20 cellular contexts compared by ENCODE assay signal in the genomic region with DNA sequence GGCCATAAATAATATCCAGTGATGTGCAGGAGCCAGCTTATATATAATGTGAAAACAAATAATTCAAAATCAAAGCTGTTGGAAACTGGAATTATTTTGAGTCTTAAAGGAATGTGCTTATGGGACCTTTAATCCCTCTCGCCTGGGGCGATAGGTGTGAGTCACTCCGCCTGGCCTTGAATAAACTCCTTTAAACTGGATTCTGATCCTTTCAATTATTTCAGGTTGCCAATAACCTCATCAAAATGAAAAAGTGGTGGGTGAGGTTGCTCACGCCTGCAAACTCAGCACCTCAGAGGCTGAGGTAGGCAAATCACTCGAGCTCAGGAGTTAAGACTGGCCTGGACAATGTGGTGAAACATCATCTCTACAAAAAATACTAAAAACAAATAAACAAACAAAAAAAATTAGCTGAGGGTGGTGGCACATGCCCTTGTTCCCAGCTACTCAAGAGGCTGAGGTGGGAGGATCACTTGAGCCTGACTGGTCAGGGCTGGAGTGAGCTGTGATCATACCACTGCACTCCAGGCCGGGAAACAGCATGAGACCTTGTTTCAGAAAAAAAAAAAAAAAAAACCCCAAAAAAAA. TPM values are rescaled to one million over a fixed set of nuclear protein-coding genes. Genes with fewer than 3 reads are reported as not detected.
DNase-seq lines count a peak whose midpoint lies in the region; ATAC-seq and TF ChIP-seq lines count a peak whose summit lies in the region.
"Had no signal": no experiment of that assay in that cellular context is flagged by ENCODE, and none has a peak within 500 bp of the region (broad histone marks: within the 10 kb centered on the region; RNA-seq: fewer than 3 reads in every experiment).

No MANE protein-coding gene starts in this region.

- in situ Hi-C loops in gastrocnemius medialis (cut with MboI; ENCODE audit: low sequenced_read_pairs in 4 of 4): no loop called here

- no peaks in the 10 kb centered on the region for H3K27me3 Mint-ChIP-seq in MCF 10A (ENCODE audit: insufficient read depth, unreplicated experiment)
- H3K27me3 Mint-ChIP-seq in CD4-positive, alpha-beta memory T cell: peaks cover 11 to 15% of the 10 kb centered on the region in 2 donors

- no peaks in the 10 kb centered on the region for H3K27me3 ChIP-seq in breast epithelium
- no peaks in the 10 kb centered on the region for H3K27me3 ChIP-seq in gastrocnemius medialis
- H3K27me3 ChIP-seq in CD4-positive, alpha-beta memory T cell (ENCODE audit: insufficient read depth, low read length): no peaks in the 10 kb centered on the region
- H3K27me3 ChIP-seq: SJSA1 had no signal

- no peaks in the 10 kb centered on the region for H3K9me3 Mint-ChIP-seq in MCF 10A (ENCODE audit: unreplicated experiment)
- H3K9me3 Mint-ChIP-seq in CD4-positive, alpha-beta memory T cell: no peaks in the 10 kb centered on the region
- H3K9me3 Mint-ChIP-seq: central memory CD8-positive, alpha-beta T cell had no signal

- no peaks in the 10 kb centered on the region for H3K36me3 Mint-ChIP-seq in MCF 10A (ENCODE audit: insufficient read depth, unreplicated experiment)
- no peaks in the 10 kb centered on the region for H3K36me3 Mint-ChIP-seq in CD4-positive, alpha-beta memory T cell

- H3K4me1 ChIP-seq in breast epithelium (no peaks in the 10 kb centered on the region), OCI-LY7 (ENCODE audit: insufficient read depth, low read length, poor library complexity, severe bottlenecking) (peaks cover 100% of the 10 kb centered on the region), gastrocnemius medialis (peaks cover 6 to 12% of the 10 kb centered on the region in 2 donors)
- H3K4me1 ChIP-seq in CD4-positive, alpha-beta memory T cell (ENCODE audit: insufficient read depth, low read length): peaks cover 11% of the 10 kb centered on the region

- BruUV-seq in MCF 10A (replicated peaks; lab: Mats Ljungman, UMichigan): no TSS peak
- TSS peak; percentile 96 for BruUV-seq in OCI-LY7 (replicated peaks; lab: Mats Ljungman, UMichigan)

- TF ChIP-seq CTCF in MCF 10A (IDR thresholded peaks at IDR 0.05; ENCODE audit: unreplicated experiment) (no peak), breast epithelium (IDR thresholded peaks at IDR 0.05) (no peak), OCI-LY7 (conservative IDR thresholded peaks at IDR 0.05; ENCODE audit: low read length) (no peak), gastrocnemius medialis (IDR thresholded peaks at IDR 0.05 in 4 of 5, conservative IDR thresholded peaks at IDR 0.05 in 1 of 5) (no peak)

- intact Hi-C loops in MCF 10A (cut with micrococcal nuclease): no loop called here
- intact Hi-C loops in breast epithelium (cut with DNase I; ENCODE audit: low total_unique reads): no loop called here
- intact Hi-C loops in OCI-LY7 (cut with micrococcal nuclease; ENCODE audit: unreplicated experiment): loop anchor here (1.0 kb wide), 1 partner anchor 11 kb away; a partner anchor contains a TSS
- intact Hi-C loops in gastrocnemius medialis (cut with DNase I; ENCODE audit: low total_unique reads): no loop called here
- intact Hi-C loops in CD4-positive, alpha-beta memory T cell (cut with micrococcal nuclease): no loop called here

- peak; percentile 86 for DNase-seq in MCF 10A (ENCODE audit: unreplicated experiment)
- no peak for DNase-seq in breast epithelium (ENCODE audit: low spot score in 2 of 2)
- DNase-seq in OCI-LY7 (ENCODE audit: low spot score): peak; percentile 61
- peak; percentile 41 for DNase-seq in epithelial cell of prostate (ENCODE audit: low read depth, low spot score)
- no peak for DNase-seq in gastrocnemius medialis
- no peak for DNase-seq in CD4-positive, alpha-beta memory T cell
- no peak for DNase-seq in activated T-cell treated with anti-CD3 and anti-CD28 coated beads, Interleukin-2, amount 50 U/mL, for 1 hour
- no peak for DNase-seq in activated CD4-positive, alpha-beta T cell treated with anti-CD3 and anti-CD28 coated beads, Interleukin-2, amount 50 U/mL, for 1 hour
- DNase-seq: activated CD8-positive, alpha-beta memory T cell treated with anti-CD3 and anti-CD28 coated beads, Interleukin-2, amount 10 ng/mL, durations not matched to agents 7 days and 5 days; activated naive CD4-positive, alpha-beta T cell treated with anti-CD3 and anti-CD28 coated beads, Interleukin-2, amount 50 U/mL, for 16 hours; KBM-7; NCI-H2029; NCI-H69; substantia nigra had no signal

- no peak for ATAC-seq in gastrocnemius medialis
- ATAC-seq: activated CD8-positive, alpha-beta memory T cell treated with anti-CD3 and anti-CD28 coated beads, Interleukin-2, amount 10 ng/mL, durations not matched to agents 7 days and 5 days had no signal

- peak overlapping the region; percentile 17; the same call in 1 of the 2 replicates for H2AFZ ChIP-seq in OCI-LY7 (ENCODE audit: low read length)

- no peak for TF ChIP-seq POLR2A in breast epithelium (IDR thresholded peaks at IDR 0.05)
- no peak for TF ChIP-seq POLR2A in gastrocnemius medialis (IDR thresholded peaks at IDR 0.05)

- H3K27ac ChIP-seq in breast epithelium: no peak overlapping the region
- peak overlapping the region; percentile 100 for H3K27ac ChIP-seq in OCI-LY7 (ENCODE audit: low read depth, low read length, poor library complexity, severe bottlenecking)
- peak overlapping the region; percentile 28 for H3K27ac ChIP-seq in epithelial cell of prostate
- no peak overlapping the region for H3K27ac ChIP-seq in gastrocnemius medialis
- no peak overlapping the region for H3K27ac ChIP-seq in CD4-positive, alpha-beta memory T cell (ENCODE audit: low read depth, low read length)
- H3K27ac ChIP-seq: 22Rv1, SJSA1 had no signal

- CTCF ChIA-PET in MCF 10A (lab: Yijun Ruan, JAX): interaction anchor here (0.5 to 1.5 kb wide), 10 partner anchors 8 to 706 kb away, joined by 3 to 9 read pairs (median 3); no protein-coding TSS in a partner anchor
- CTCF ChIA-PET in OCI-LY7 (lab: Charles Lee; ENCODE audit: unreplicated experiment): interaction anchor here (1.1 kb wide), 1 partner anchor 11 kb away, joined by 3 read pairs; no protein-coding TSS in a partner anchor
- CTCF ChIA-PET in CD4-positive, alpha-beta memory T cell (lab: Charles Lee; ENCODE audit: partially characterized antibody): interaction anchor here (0.6 kb wide), 1 partner anchor 164 kb away, joined by 3 read pairs; no protein-coding TSS in a partner anchor

- no peak overlapping the region for H3K4me3 Mint-ChIP-seq in MCF 10A (ENCODE audit: unreplicated experiment)
- H3K4me3 Mint-ChIP-seq in CD4-positive, alpha-beta memory T cell: no peak overlapping the region
- H3K4me3 Mint-ChIP-seq: activated CD8-positive, alpha-beta memory T cell treated with anti-CD3 and anti-CD28 coated beads, Interleukin-2, amount 10 ng/mL, durations not matched to agents 7 days and 5 days; central memory CD8-positive, alpha-beta T cell had no signal

- H3K4me3 ChIP-seq in breast epithelium: no peak overlapping the region
- H3K4me3 ChIP-seq in OCI-LY7 (ENCODE audit: low read depth, low read length, poor library complexity, severe bottlenecking): peak overlapping the region; percentile 57
- H3K4me3 ChIP-seq in gastrocnemius medialis: no peak overlapping the region
- H3K4me3 ChIP-seq in CD4-positive, alpha-beta memory T cell (ENCODE audit: low read length in 2 of 2): no peak overlapping the region
- H3K4me3 ChIP-seq: SJSA1 had no signal

- H3K9me3 ChIP-seq in breast epithelium (no peaks in the 10 kb centered on the region), OCI-LY7 (ENCODE audit: low read length) (0 out of 2 replicates have a peak, but pooled peaks cover under 1% of the 10 kb centered on the region), gastrocnemius medialis (no peaks in the 10 kb centered on the region)
- H3K9me3 ChIP-seq in CD4-positive, alpha-beta memory T cell (ENCODE audit: control insufficient read depth in 1 of 2, low read length in 2 of 2): no peaks in the 10 kb centered on the region
- H3K9me3 ChIP-seq: SJSA1 had no signal

- H3K4me1 Mint-ChIP-seq in MCF 10A (ENCODE audit: insufficient read depth, unreplicated experiment): peaks cover 63% of the 10 kb centered on the region
- H3K4me1 Mint-ChIP-seq in CD4-positive, alpha-beta memory T cell: peaks cover 8 to 15% (median 11%) of the 10 kb centered on the region in 4 donors

- no peaks in the 10 kb centered on the region; the same call in 1 of the 2 replicates for H3K79me2 ChIP-seq in OCI-LY7 (ENCODE audit: insufficient read depth, low read depth, low read length)

- H3K27ac Mint-ChIP-seq in MCF 10A (ENCODE audit: low read depth, unreplicated experiment): peak overlapping the region; percentile 96
- H3K27ac Mint-ChIP-seq in CD4-positive, alpha-beta memory T cell: no peak overlapping the region
- H3K27ac Mint-ChIP-seq: activated CD8-positive, alpha-beta memory T cell treated with anti-CD3 and anti-CD28 coated beads, Interleukin-2, amount 10 ng/mL, durations not matched to agents 7 days and 5 days; memory B cell had no signal

- POLR2A ChIA-PET in MCF 10A (lab: Yijun Ruan, JAX): interaction anchor here (0.5 to 2.4 kb wide), 18 partner anchors 12 to 1954 kb away, joined by 3 to 12 read pairs (median 3); a partner anchor contains a TSS
- POLR2A ChIA-PET in OCI-LY7 (lab: Charles Lee): interaction anchor here (0.5 to 3.5 kb wide), 22 partner anchors 11 to 635 kb away, joined by 3 to 28 read pairs (median 4); no protein-coding TSS in a partner anchor
- POLR2A ChIA-PET in CD4-positive, alpha-beta memory T cell (lab: Charles Lee; ENCODE audit: partially characterized antibody): interaction anchor here (0.6 kb wide), 2 partner anchors 346 to 477 kb away, joined by 3 to 4 read pairs; no protein-coding TSS in a partner anchor

- H3K36me3 ChIP-seq in breast epithelium (no peaks in the 10 kb centered on the region), OCI-LY7 (ENCODE audit: insufficient read depth, low read length) (no peaks in the 10 kb centered on the region), gastrocnemius medialis (no peaks in the 10 kb centered on the region)
- no peaks in the 10 kb centered on the region for H3K36me3 ChIP-seq in CD4-positive, alpha-beta memory T cell (ENCODE audit: insufficient read depth, low read length)
- H3K36me3 ChIP-seq: SJSA1 had no signal

- H3K9me2 ChIP-seq in OCI-LY7 (ENCODE audit: insufficient read depth, low read length): no peaks in the 10 kb centered on the region

- H3K4me2 ChIP-seq in OCI-LY7 (ENCODE audit: low read length): peak overlapping the region; percentile 88

- no peaks in the 10 kb centered on the region for H4K20me1 ChIP-seq in OCI-LY7 (ENCODE audit: insufficient read depth, low read length)

RNA-seq across cellular contexts. Expression of a gene that starts 11.4 kb away (rescaled TPM):
- total RNA-seq in MCF 10A (2022) (0.39 and 0.61 TPM in 2 replicates), breast epithelium (1 to 10 TPM; 2.3 to 2.8 (median 2.7) TPM), OCI-LY7 (2022) (123 and 183 TPM in 2 replicates), gastrocnemius medialis (10 to 100 TPM; 11.2 to 34.5 (median 22.8) TPM)
- total RNA-seq in OCI-LY7 (2014; rRNA removed; shearing (Covaris generic)): 109 and 112 TPM in 2 replicates
- under 1 TPM in 1 of 2 experiments, not detected in 1; 0.23 TPM for total RNA-seq in CD4-positive, alpha-beta memory T cell
- not detected for polyA plus RNA-seq in CD4-positive, alpha-beta memory T cell
- total RNA-seq: activated CD8-positive, alpha-beta memory T cell treated with anti-CD3 and anti-CD28 coated beads, Interleukin-2, amount 10 ng/mL, durations not matched to agents 7 days and 5 days; epithelial cell of proximal tubule; SJSA1 had no signal

RNA-seq across cellular contexts. Expression of a gene that starts 48.1 kb away (rescaled TPM):
- total RNA-seq in MCF 10A (2022) (8.1 and 12.7 TPM in 2 replicates), breast epithelium (10 to 100 TPM in 1 of 3 donors, 1 to 10 TPM in 2; 4.3 to 11.7 (median 9.2) TPM), OCI-LY7 (2022) (4.1 and 5.4 TPM in 2 replicates), gastrocnemius medialis (10 to 100 TPM; 12.9 to 38.1 (median 18.9) TPM)
- 1.1 and 1.4 TPM in 2 replicates for total RNA-seq in OCI-LY7 (2014; rRNA removed; shearing (Covaris generic))
- 10 to 100 TPM in 1 of 2 experiments, 1 to 10 TPM in 1; 7.7 to 10.9 TPM for total RNA-seq in CD4-positive, alpha-beta memory T cell
- polyA plus RNA-seq in CD4-positive, alpha-beta memory T cell: 1 to 10 TPM; 1.6 to 1.9 TPM

RNA-seq across cellular contexts. Expression of a gene that starts 54.6 kb away (rescaled TPM):
- not detected in 2 replicates for total RNA-seq in MCF 10A (2022)
- total RNA-seq in breast epithelium: not detected
- 0.15 TPM in 1 of 2 replicates, not detected in the other for total RNA-seq in OCI-LY7 (2014; rRNA removed; shearing (Covaris generic))
- total RNA-seq in OCI-LY7 (2022): not detected in 2 replicates
- not detected for total RNA-seq in gastrocnemius medialis
- total RNA-seq in CD4-positive, alpha-beta memory T cell: not detected
- polyA plus RNA-seq in CD4-positive, alpha-beta memory T cell: not detected
- total RNA-seq: activated CD8-positive, alpha-beta memory T cell treated with anti-CD3 and anti-CD28 coated beads, Interleukin-2, amount 10 ng/mL, durations not matched to agents 7 days and 5 days; epithelial cell of proximal tubule; SJSA1; skeletal muscle tissue had no signal

Comparison
In these comparisons a context has a peak if more than half of its experiments do, and no peak if none do; other contexts are left out.
1. DNase-seq: peak in MCF 10A (single experiment), OCI-LY7 (single experiment) and epithelial cell of prostate (single experiment); none in breast epithelium (0 of 2), gastrocnemius medialis (0 of 2), CD4-positive, alpha-beta memory T cell (0 of 5), activated T-cell treated with anti-CD3 and anti-CD28 coated beads, Interleukin-2, amount 50 U/mL, for 1 hour (single experiment) and activated CD4-positive, alpha-beta T cell treated with anti-CD3 and anti-CD28 coated beads, Interleukin-2, amount 50 U/mL, for 1 hour (single experiment).
2. H3K27ac ChIP-seq: peak in OCI-LY7 (single experiment) and epithelial cell of prostate (single experiment); none in breast epithelium (0 of 2), gastrocnemius medialis (0 of 4) and CD4-positive, alpha-beta memory T cell (single experiment).